ENCODE assay signal across 8 cellular contexts in the genomic region with DNA sequence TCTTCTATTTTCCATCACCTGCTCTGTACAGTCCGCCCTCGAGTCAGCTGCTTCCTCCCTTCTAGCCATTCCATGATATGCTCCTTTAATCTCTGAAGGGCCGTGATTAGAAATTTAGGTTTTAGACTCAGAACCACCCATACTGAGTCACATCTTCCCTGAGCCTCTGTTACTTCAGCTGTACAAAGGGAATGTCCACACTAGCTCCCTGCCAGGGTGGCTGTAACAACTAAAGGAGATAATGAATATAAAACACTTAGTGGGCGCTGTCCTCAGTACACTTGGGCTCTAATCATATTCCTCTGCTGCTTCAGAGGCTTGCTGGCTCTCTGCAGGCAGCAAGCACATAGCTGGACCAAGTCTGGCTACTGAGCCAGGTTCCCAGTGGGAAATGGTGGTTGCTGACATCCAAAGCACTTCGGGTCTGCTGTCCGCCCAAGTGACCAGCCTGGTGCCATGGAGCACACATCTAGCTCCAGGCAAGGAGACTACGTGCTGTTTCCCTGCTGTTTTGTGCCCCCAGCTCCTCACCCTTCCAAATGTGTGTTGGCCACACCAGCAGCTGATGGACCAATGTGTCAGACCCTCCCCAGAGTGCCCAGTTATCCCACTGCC. TPM values are rescaled to one million over a fixed set of nuclear protein-coding genes. Genes with fewer than 3 reads are reported as not detected.
DNase-seq lines count a peak whose midpoint lies in the region; ATAC-seq and TF ChIP-seq lines count a peak whose summit lies in the region.

No MANE protein-coding gene starts in this region.

- TF ChIP-seq CTCF in right atrium auricular region (IDR thresholded peaks at IDR 0.05) (no peak), body of pancreas (IDR thresholded peaks at IDR 0.05) (no peak), uterus (IDR thresholded peaks at IDR 0.05) (no peak)

- 71 to 78% methylated on average over 4 to 7 of the region's 7 CpGs for WGBS in body of pancreas, 2 donors

- ATAC-seq in Right ventricle myocardium superior (ENCODE audit: poor library complexity) (peak; percentile 1), body of pancreas (no peak), GM18867 (IDR thresholded peaks at IDR 0.05; ENCODE audit: unreplicated experiment) (no peak)

- H3K27ac ChIP-seq in right atrium auricular region (peak overlapping the region in 1 of 2 donors; percentile 93), body of pancreas (peak overlapping the region; percentile 79 to 92 (median 88)), mucosa of rectum (ENCODE audit: low read depth in 2 of 2, low read length in 2 of 2) (peak overlapping the region; percentile 66 to 77), uterus (peak overlapping the region; percentile 80 to 92)

- intact Hi-C loops in Right ventricle myocardium superior (cut with DNase I) = no loop called here
- intact Hi-C loops in body of pancreas (cut with DNase I) = no loop called here
- intact Hi-C loops in uterus (cut with DNase I; ENCODE audit: low total_unique reads) = no loop called here

- DNase-seq in Right ventricle myocardium superior (no peak), right atrium auricular region (ENCODE audit: low spot score) (no peak), body of pancreas (no peak), uterus (no peak), germinal center (ENCODE audit: low spot score) (no peak)
- DNase-seq in stimulated activated CD4-positive, alpha-beta T cell treated with anti-CD3 and anti-CD28 coated beads, Interleukin-4, amount 100 ng/mL, for 1 hour = no peak

- H3K9ac ChIP-seq in mucosa of rectum (ENCODE audit: low read depth in 1 of 2, low read length in 2 of 2) = peak overlapping the region; percentile 68 to 77

- peaks cover 0 to 20% of the 10 kb centered on the region in 2 donors for H3K4me1 ChIP-seq in right atrium auricular region
- peaks cover 19% of the 10 kb centered on the region for H3K4me1 ChIP-seq in body of pancreas
- H3K4me1 ChIP-seq in mucosa of rectum (ENCODE audit: control insufficient read depth in 2 of 2, insufficient read depth in 2 of 2, low read length in 2 of 2) = peaks cover 16 to 21% of the 10 kb centered on the region in 2 donors
- no peaks in the 10 kb centered on the region for H3K4me1 ChIP-seq in uterus

- H3K4me3 ChIP-seq in right atrium auricular region = peak overlapping the region in 1 of 2 donors; percentile 96
- no peak overlapping the region for H3K4me3 ChIP-seq in body of pancreas
- peak overlapping the region; percentile 80 to 81 for H3K4me3 ChIP-seq in mucosa of rectum (ENCODE audit: low read length in 2 of 2)
- H3K4me3 ChIP-seq in uterus = peak overlapping the region in 1 of 2 donors; percentile 70

- H3K36me3 ChIP-seq in right atrium auricular region = peaks cover 17% of the 10 kb centered on the region
- no peaks in the 10 kb centered on the region for H3K36me3 ChIP-seq in body of pancreas (replicated peaks in 1 of 2; ENCODE audit: insufficient read depth in 1 of 2, low read depth in 2 of 2)
- peaks cover 12 to 20% of the 10 kb centered on the region in 2 donors for H3K36me3 ChIP-seq in mucosa of rectum (ENCODE audit: control insufficient read depth in 2 of 2, insufficient read depth in 2 of 2, low read length in 2 of 2)
- H3K36me3 ChIP-seq in uterus = no peaks in the 10 kb centered on the region

- H3K9me3 ChIP-seq in right atrium auricular region (no peaks in the 10 kb centered on the region), body of pancreas (no peaks in the 10 kb centered on the region), mucosa of rectum (ENCODE audit: control insufficient read depth in 2 of 2, low read length in 2 of 2) (no peaks in the 10 kb centered on the region), uterus (no peaks in the 10 kb centered on the region)

- no peaks in the 10 kb centered on the region for H3K27me3 ChIP-seq in right atrium auricular region
- no peaks in the 10 kb centered on the region for H3K27me3 ChIP-seq in body of pancreas
- H3K27me3 ChIP-seq in mucosa of rectum (ENCODE audit: control insufficient read depth in 2 of 2, insufficient read depth in 2 of 2, low read length in 2 of 2) = no peaks in the 10 kb centered on the region
- H3K27me3 ChIP-seq in uterus = no peaks in the 10 kb centered on the region

- TF ChIP-seq POLR2A in body of pancreas (IDR thresholded peaks at IDR 0.05) = no peak
- TF ChIP-seq POLR2A in uterus (IDR thresholded peaks at IDR 0.05) = no peak

RNA-seq across cellular contexts. Expression of a gene that starts 0.9 kb away (rescaled TPM):
- 7.5 TPM for total RNA-seq in Right ventricle myocardium superior
- total RNA-seq in right atrium auricular region = 10 to 100 TPM; 13.2 to 14.2 TPM
- total RNA-seq in body of pancreas = 1 to 10 TPM; 4.7 to 8.6 TPM
- total RNA-seq in uterus = 10 to 100 TPM in 3 of 4 donors, 1 to 10 TPM in 1; 6.8 to 26.1 (median 17.9) TPM

RNA-seq across cellular contexts. Expression of a gene that starts 29.1 kb away (rescaled TPM):
- 16.2 TPM for total RNA-seq in Right ventricle myocardium superior
- 10 to 100 TPM; 11.6 to 19.2 TPM for total RNA-seq in right atrium auricular region
- total RNA-seq in body of pancreas = 10 to 100 TPM; 10.1 to 16.2 TPM
- total RNA-seq in uterus = 10 to 100 TPM in 2 of 4 donors, 1 to 10 TPM in 2; 5.0 to 35.5 (median 10.5) TPM

Comparison
In these comparisons a context has a peak if more than half of its experiments do, and no peak if none do; other contexts are left out.
1. H3K4me3 ChIP-seq: peak in mucosa of rectum (2 of 2); none in body of pancreas (0 of 2).